ENCODE assay signal across 13 cellular contexts in the genomic region with DNA sequence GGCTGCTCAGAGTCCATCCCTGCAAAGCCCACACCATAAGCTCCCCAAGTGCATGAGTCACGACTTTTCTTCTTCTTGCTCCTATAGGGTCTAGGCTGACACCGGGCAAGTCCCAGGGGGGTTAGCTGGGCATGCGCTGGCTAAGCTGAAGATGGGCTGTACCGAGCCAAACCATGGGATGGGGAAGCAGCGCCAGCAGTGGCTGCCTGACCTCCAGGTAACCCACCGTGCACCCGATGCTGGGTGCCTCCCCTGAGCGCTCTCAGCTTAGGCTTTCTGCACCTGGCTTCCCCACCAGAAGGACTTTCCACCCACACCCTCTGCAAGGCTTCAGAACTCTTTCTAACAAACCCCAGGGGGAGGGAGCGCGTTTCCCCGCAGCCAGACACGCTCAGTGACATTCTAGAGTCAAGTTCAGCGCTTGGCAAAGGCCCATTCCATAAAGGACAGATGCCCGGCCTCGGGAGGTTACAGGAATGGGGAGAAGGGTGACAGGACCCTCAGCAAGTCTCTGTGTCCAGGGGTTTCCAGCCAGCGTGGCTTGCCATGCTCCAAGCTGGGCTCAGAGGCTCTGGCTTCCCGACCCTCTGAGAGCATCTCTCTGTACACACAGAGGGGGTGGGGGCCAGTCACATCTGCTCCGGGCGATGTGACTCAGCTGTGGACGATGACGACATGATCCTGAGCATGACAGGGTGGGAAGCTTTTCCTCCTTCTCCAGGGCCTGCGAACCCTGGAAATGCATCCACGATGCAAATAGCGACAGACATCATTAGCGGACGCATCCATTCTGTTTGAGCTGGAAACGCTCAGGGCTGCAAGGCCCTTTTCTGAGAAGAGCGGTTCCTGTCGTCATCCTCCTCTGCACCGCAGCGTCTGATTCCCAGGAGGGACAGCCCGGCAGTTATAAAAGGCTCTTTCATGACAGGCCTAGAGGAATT.
DNase-seq lines count a peak whose midpoint lies in the region; ATAC-seq lines count a peak whose summit lies in the region.
"Had no signal": no experiment of that assay in that cellular context is flagged by ENCODE, and none has a peak within 500 bp of the region (broad histone marks: within the 10 kb centered on the region; RNA-seq: fewer than 3 reads in every experiment).

No MANE protein-coding gene starts in this region.

- 0 out of 2 replicates have a peak, but pooled peaks cover 5% of the 10 kb centered on the region for H3F3A ChIP-seq in GM23248 (ENCODE audit: insufficient read depth)

- peak; percentile 77 for DNase-seq in A172 (ENCODE audit: low spot score)
- peak; percentile 88 for DNase-seq in GM23248
- peak; percentile 83 for DNase-seq in SK-MEL-5 (ENCODE audit: low read depth, low spot score)
- DNase-seq in iris pigment epithelial cell (ENCODE audit: low read depth) = peak; percentile 37
- DNase-seq in cerebellum (ENCODE audit: low spot score) = no peak
- no peak for DNase-seq in NCI-H2029 (lab: John Stamatoyannopoulos, UW)
- DNase-seq in HuH-7 (ENCODE audit: low spot score) = no peak
- DNase-seq: activated CD4-positive, alpha-beta memory T cell treated with anti-CD3 and anti-CD28 coated beads, Interleukin-2, amount 10 ng/mL, durations not matched to agents 7 days and 5 days; CD8-positive, alpha-beta memory T cell; cortex of kidney; MV-4-11 had no signal

- H4K20me1 ChIP-seq in GM23248 (ENCODE audit: insufficient read depth) = no peaks in the 10 kb centered on the region

- 26 to 31% methylated on average over 32 of the region's 32 CpGs for WGBS in GM23248 (ENCODE audit: low coverage in 1 of 2, low lambda C conversion rate in 2 of 2, missing lambda C conversion rate in 2 of 2), 2 experiments

- H3K4me3 ChIP-seq in GM23248 = peak overlapping the region; percentile 39

- in situ Hi-C loops in GM23248 (cut with MboI) = loop anchor here (10.0 kb wide), 1 partner anchor 326 kb away; no protein-coding TSS in a partner anchor
- in situ Hi-C loops in SK-MEL-5 (cut with HindIII; ENCODE audit: low pct_unique_long_range_greater_than_20kb, low sequenced_read_pairs) = no loop called here

- H3K27ac ChIP-seq in GM23248 = 0 out of 2 replicates have a peak overlapping the region, but pooled peaks have one; percentile 7

- no peaks in the 10 kb centered on the region for H3K36me3 ChIP-seq in GM23248 (ENCODE audit: low read depth)

- no peaks in the 10 kb centered on the region for H3K79me2 ChIP-seq in GM23248 (ENCODE audit: insufficient read depth)

- H3K9me3 ChIP-seq in GM23248 (ENCODE audit: low read depth) = no peaks in the 10 kb centered on the region

- peak overlapping the region; percentile 67 for H3K4me2 ChIP-seq in GM23248 (ENCODE audit: unreplicated experiment)

- peaks cover 6% of the 10 kb centered on the region for H3K4me1 ChIP-seq in GM23248 (ENCODE audit: insufficient read depth)

- peak overlapping the region; percentile 37; the same call in 1 of the 2 replicates for H3K9ac ChIP-seq in GM23248

- no peaks in the 10 kb centered on the region for H3K27me3 ChIP-seq in GM23248 (replicated peaks; ENCODE audit: insufficient read depth)

- 0 out of 2 replicates have a peak overlapping the region, but pooled peaks have one; percentile 31 for H2AFZ ChIP-seq in GM23248

- no peak for ATAC-seq in HG02571 (IDR thresholded peaks at IDR 0.05; ENCODE audit: unreplicated experiment)
- ATAC-seq: HCT116 had no signal

- H3K9me2 ChIP-seq in GM23248 (ENCODE audit: insufficient read depth) = no peaks in the 10 kb centered on the region

Comparison
In these comparisons a context has a peak if more than half of its experiments do, and no peak if none do; other contexts are left out.
1. DNase-seq: peak in A172 (single experiment), GM23248 (single experiment), SK-MEL-5 (single experiment) and iris pigment epithelial cell (single experiment); none in cerebellum (single experiment), NCI-H2029 (single experiment) and HuH-7 (single experiment).